In genomic region chr22:29994027-29994715, GRCh38 we compare ENCODE assay signal across 8 cellular contexts.
DNase-seq lines count a peak whose midpoint lies in the region; ATAC-seq, FAIRE-seq and TF ChIP-seq lines count a peak whose summit lies in the region.

No MANE protein-coding gene starts in this region.

- no peak overlapping the region for H2AFZ ChIP-seq in SK-N-SH (ENCODE audit: low read depth)

- TF ChIP-seq CTCF in A673 (conservative IDR thresholded peaks at IDR 0.05; ENCODE audit: low read depth, low read length) = peak; percentile 43
- TF ChIP-seq CTCF in SK-N-SH (IDR thresholded peaks at IDR 0.05) = no peak; the same call in 1 of the 2 replicates

- no peaks in the 10 kb centered on the region for H3K9me3 ChIP-seq in A673 (ENCODE audit: low read depth, low read length, poor library complexity, severe bottlenecking)
- H3K9me3 ChIP-seq in SK-N-SH = no peaks in the 10 kb centered on the region
- H3K9me3 ChIP-seq in small intestine (ENCODE audit: control insufficient read depth, low read depth) = no peaks in the 10 kb centered on the region

- peak; percentile 22 for DNase-seq in A673 (ENCODE audit: low spot score)
- DNase-seq in GM04504 (ENCODE audit: low read depth) = peak; percentile 33
- peak; percentile 14 for DNase-seq in SK-N-SH
- DNase-seq in iris pigment epithelial cell (ENCODE audit: low read depth) = peak; percentile 91
- no peak for DNase-seq in frontal cortex (ENCODE audit: low spot score in 2 of 2)
- no peak for DNase-seq in small intestine
- no peak for DNase-seq in NCI-H2107 treated with DMSO at 0.1 percent for 48 hours (lab: John Stamatoyannopoulos, UW; ENCODE audit: unreplicated experiment)

- H3K36me3 ChIP-seq in A673 (ENCODE audit: insufficient read depth, low read length, poor library complexity, severe bottlenecking) (peaks cover 4% of the 10 kb centered on the region), SK-N-SH (replicated peaks in 1 of 2; ENCODE audit: control insufficient read depth in 1 of 2, insufficient read depth in 2 of 2, low read length in 1 of 2) (peaks cover 20 to 25% of the 10 kb centered on the region in 2 experiments), small intestine (ENCODE audit: control insufficient read depth in 2 of 2, insufficient read depth in 2 of 2, low read length in 2 of 2) (peaks cover 0 to 16% of the 10 kb centered on the region in 2 donors)

- TF ChIP-seq EP300 in SK-N-SH (IDR thresholded peaks at IDR 0.05; ENCODE audit: borderline replicate concordance in 1 of 2, low read depth in 1 of 2, low read length in 1 of 2) = 0 out of 4 replicates have a peak, but pooled peaks of 1 of the 2 experiments have one; percentile 62

- H3K4me1 ChIP-seq in A673 (ENCODE audit: insufficient read depth, low read length, poor library complexity, severe bottlenecking) (no peaks in the 10 kb centered on the region), SK-N-SH (ENCODE audit: control insufficient read depth in 1 of 2, insufficient read depth in 2 of 2, low read depth in 1 of 2, low read length in 1 of 2) (peaks cover 5 to 33% of the 10 kb centered on the region in 2 experiments), small intestine (ENCODE audit: control insufficient read depth in 2 of 2, insufficient read depth in 1 of 2, low read depth in 1 of 2, low read length in 1 of 2) (peaks cover 0 to 9% of the 10 kb centered on the region in 2 donors)

- no TSS peak for BruUV-seq in A673 (replicated peaks; lab: Mats Ljungman, UMichigan)

- peaks cover 24% of the 10 kb centered on the region for H3F3A ChIP-seq in SK-N-SH (replicated peaks; ENCODE audit: insufficient read depth)

- no peak for ATAC-seq in GM21737 (IDR thresholded peaks at IDR 0.05; ENCODE audit: unreplicated experiment)

- peaks cover 10% of the 10 kb centered on the region; the same call in 1 of the 2 replicates for H4K20me1 ChIP-seq in SK-N-SH (ENCODE audit: insufficient read depth)

- CTCF ChIA-PET in A673 (lab: Charles Lee) = no interaction called here
- CTCF ChIA-PET in SK-N-SH (lab: Yijun Ruan, JAX) = interaction anchor here (1.1 to 9.7 kb wide), 4 partner anchors 10 to 304 kb away, joined by 3 to 46 read pairs (median 16); no protein-coding TSS in a partner anchor

- H3K27ac ChIP-seq in A673 (ENCODE audit: low read depth, low read length, poor library complexity, severe bottlenecking) (no peak overlapping the region), SK-N-SH (ENCODE audit: low read depth in 2 of 2, low read length in 1 of 2) (peak overlapping the region in 1 of 2 experiments; percentile 78; a peak in 3 of 4 replicates), small intestine (ENCODE audit: low read depth in 1 of 2, low read length in 1 of 2) (peak overlapping the region in 1 of 2 donors; percentile 87)

- 24% methylated on average over 3 of the region's 3 CpGs for WGBS in SK-N-SH (ENCODE audit: low lambda C conversion rate)
- 79 to 87% (median 84%) methylated on average over 3 of the region's 3 CpGs for WGBS in small intestine, 3 donors

- no peaks in the 10 kb centered on the region for H3K9me2 ChIP-seq in SK-N-SH

- H3K4me3 ChIP-seq in A673 (ENCODE audit: low read depth, low read length, poor library complexity, severe bottlenecking) = no peak overlapping the region
- H3K4me3 ChIP-seq in SK-N-SH (ENCODE audit: low read depth in 2 of 2, low read length in 1 of 2) = no peak overlapping the region
- no peak overlapping the region for H3K4me3 ChIP-seq in small intestine (ENCODE audit: low read depth in 1 of 2, low read length in 2 of 2)

- FAIRE-seq in frontal cortex (lab: Jason Lieb, UNC) (no peak), small intestine (lab: Jason Lieb, UNC) (no peak)

- intact Hi-C loops in A673 (cut with micrococcal nuclease; ENCODE audit: unreplicated experiment) = no loop called here

- H3K27me3 ChIP-seq in A673 (replicated peaks; ENCODE audit: insufficient read depth, low read depth, low read length, poor library complexity) (no peaks in the 10 kb centered on the region), SK-N-SH (ENCODE audit: insufficient read depth) (no peaks in the 10 kb centered on the region), small intestine (ENCODE audit: control insufficient read depth in 2 of 2, insufficient read depth in 2 of 2, low read length in 2 of 2) (no peaks in the 10 kb centered on the region)

- no peaks in the 10 kb centered on the region for H3K79me2 ChIP-seq in SK-N-SH (ENCODE audit: insufficient read depth)

- POLR2A ChIA-PET in A673 (lab: Charles Lee; ENCODE audit: low non-redundant PET) (no interaction called here), SK-N-SH (lab: Yijun Ruan, JAX) (no interaction called here)

- peak overlapping the region; percentile 62; the same call in 1 of the 2 replicates for H3K4me2 ChIP-seq in SK-N-SH

- peak; percentile 51 for TF ChIP-seq RAD21 in SK-N-SH (IDR thresholded peaks at IDR 0.05; ENCODE audit: low read length)

- peak overlapping the region; percentile 39; the same call in 1 of the 2 replicates for H3K9ac ChIP-seq in SK-N-SH

TF ChIP-seq in SK-N-SH, 30 proteins besides CTCF, POLR2A, EP300 and RAD21:
- TF ChIP-seq TAF1 (IDR thresholded peaks at IDR 0.05; ENCODE audit: borderline replicate concordance, low read depth, low read length) (no peak), FOXJ3 (CRISPR knock-in tag; IDR thresholded peaks at IDR 0.05) (no peak), GATA2 (CRISPR knock-in tag; IDR thresholded peaks at IDR 0.05) (no peak), SIN3A (IDR thresholded peaks at IDR 0.05; ENCODE audit: borderline replicate concordance, low read depth, low read length) (no peak), RCOR1 (IDR thresholded peaks at IDR 0.05; ENCODE audit: low read length) (no peak), RFX5 (IDR thresholded peaks at IDR 0.05; ENCODE audit: low read length) (no peak), JUND (IDR thresholded peaks at IDR 0.05) (peak; percentile 70), MXI1 (IDR thresholded peaks at IDR 0.05; ENCODE audit: low read depth, low read length) (no peak), NFIC (IDR thresholded peaks at IDR 0.05; ENCODE audit: borderline replicate concordance) (peak; percentile 47), REST (IDR thresholded peaks at IDR 0.05; ENCODE audit: low read depth, low read length) (no peak), TCF12 (IDR thresholded peaks at IDR 0.05) (peak; percentile 75), TEAD4 (IDR thresholded peaks at IDR 0.05; ENCODE audit: borderline replicate concordance, insufficient read depth) (peak; percentile 34; the same call in 1 of the 2 replicates), FOXM1 (IDR thresholded peaks at IDR 0.05; ENCODE audit: low read depth) (no peak), NRF1 (IDR thresholded peaks at IDR 0.05; ENCODE audit: low read depth, low read length) (no peak), RXRA (IDR thresholded peaks at IDR 0.05; ENCODE audit: borderline replicate concordance, low read depth) (no peak), FOSL2 (IDR thresholded peaks at IDR 0.05; ENCODE audit: borderline replicate concordance, low read depth) (peak; percentile 74)
- TF ChIP-seq, protein P1, sequence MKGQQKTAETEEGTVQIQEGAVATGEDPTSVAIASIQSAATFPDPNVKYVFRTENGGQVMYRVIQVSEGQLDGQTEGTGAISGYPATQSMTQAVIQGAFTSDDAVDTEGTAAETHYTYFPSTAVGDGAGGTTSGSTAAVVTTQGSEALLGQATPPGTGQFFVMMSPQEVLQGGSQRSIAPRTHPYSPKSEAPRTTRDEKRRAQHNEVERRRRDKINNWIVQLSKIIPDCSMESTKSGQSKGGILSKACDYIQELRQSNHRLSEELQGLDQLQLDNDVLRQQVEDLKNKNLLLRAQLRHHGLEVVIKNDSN (IDR thresholded peaks at IDR 0.05; ENCODE audit: borderline replicate concordance, low read depth) = no peak
- TF ChIP-seq, protein P2, sequence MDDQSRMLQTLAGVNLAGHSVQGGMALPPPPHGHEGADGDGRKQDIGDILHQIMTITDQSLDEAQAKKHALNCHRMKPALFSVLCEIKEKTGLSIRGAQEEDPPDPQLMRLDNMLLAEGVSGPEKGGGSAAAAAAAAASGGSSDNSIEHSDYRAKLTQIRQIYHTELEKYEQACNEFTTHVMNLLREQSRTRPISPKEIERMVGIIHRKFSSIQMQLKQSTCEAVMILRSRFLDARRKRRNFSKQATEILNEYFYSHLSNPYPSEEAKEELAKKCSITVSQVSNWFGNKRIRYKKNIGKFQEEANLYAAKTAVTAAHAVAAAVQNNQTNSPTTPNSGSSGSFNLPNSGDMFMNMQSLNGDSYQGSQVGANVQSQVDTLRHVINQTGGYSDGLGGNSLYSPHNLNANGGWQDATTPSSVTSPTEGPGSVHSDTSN (IDR thresholded peaks at IDR 0.05) = peak; percentile 58
- TF ChIP-seq, protein P3, sequence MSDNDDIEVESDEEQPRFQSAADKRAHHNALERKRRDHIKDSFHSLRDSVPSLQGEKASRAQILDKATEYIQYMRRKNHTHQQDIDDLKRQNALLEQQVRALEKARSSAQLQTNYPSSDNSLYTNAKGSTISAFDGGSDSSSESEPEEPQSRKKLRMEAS (IDR thresholded peaks at IDR 0.05; ENCODE audit: low read depth) = no peak; the same call in 1 of the 2 replicates

Comparison
In these comparisons a context has a peak if more than half of its experiments do, and no peak if none do; other contexts are left out.
1. DNase-seq: peak in A673 (single experiment), GM04504 (single experiment), SK-N-SH (single experiment) and iris pigment epithelial cell (single experiment); none in frontal cortex (0 of 2), small intestine (single experiment) and NCI-H2107 treated with DMSO at 0.1 percent for 48 hours (single experiment).